ENCODE assay signal across 19 cellular contexts in genomic region chr14:34072921-34073320, GRCh38.
DNase-seq lines count a peak whose midpoint lies in the region; ATAC-seq, FAIRE-seq and TF ChIP-seq lines count a peak whose summit lies in the region.
"Had no signal": no experiment of that assay in that cellular context is flagged by ENCODE, and none has a peak within 500 bp of the region (broad histone marks: within the 10 kb centered on the region; RNA-seq: fewer than 3 reads in every experiment).

No MANE protein-coding gene starts in this region.

- H3K27ac ChIP-seq in MM.1S (ENCODE audit: low read length) = no peak overlapping the region
- H3K27ac ChIP-seq: 22Rv1, BLaER1, SJSA1 had no signal

- no peaks in the 10 kb centered on the region for H4K20me1 ChIP-seq in MM.1S (ENCODE audit: insufficient read depth, low read length)
- H4K20me1 ChIP-seq: BLaER1 had no signal

- peak; percentile 57 for ATAC-seq in GM21390 (IDR thresholded peaks at IDR 0.05; ENCODE audit: unreplicated experiment)
- ATAC-seq in HG02885 (IDR thresholded peaks at IDR 0.05; ENCODE audit: poor library complexity, unreplicated experiment) = peak; percentile 72
- ATAC-seq in HG03571 (IDR thresholded peaks at IDR 0.05; ENCODE audit: unreplicated experiment) = peak; percentile 50
- no peak for ATAC-seq in left ventricle myocardium superior
- ATAC-seq: HCT116, PC-3 had no signal

- H3K4me3 ChIP-seq in MM.1S (ENCODE audit: low read length) = no peak overlapping the region
- no peak overlapping the region for H3K4me3 ChIP-seq in HAP-1
- H3K4me3 ChIP-seq: BLaER1, SJSA1 had no signal

- DNase-seq in CD1c-positive myeloid dendritic cell (ENCODE audit: extremely low spot score) (peak; percentile 56), MM.1S (no peak), frontal cortex (ENCODE audit: low spot score in 2 of 2) (no peak), HAP-1 (ENCODE audit: low spot score in 2 of 2) (no peak), left ventricle myocardium superior (no peak)
- DNase-seq: COR-L47; NCI-H1436; NCI-H2081; NCI-H526 treated with DMSO at 0.1 percent for 48 hours; NK-92 treated with Interleukin-12 subunit alpha and Interleukin-12 subunit beta, amount 100 ng/mL, for 24 hours; PC-3; SW 1271 had no signal

- no peak overlapping the region for H3K4me2 ChIP-seq in MM.1S (ENCODE audit: low read depth, low read length)
- H3K4me2 ChIP-seq: BLaER1 had no signal

- no peak overlapping the region for H3K9ac ChIP-seq in MM.1S (ENCODE audit: low read length)
- H3K9ac ChIP-seq: BLaER1 had no signal

- FAIRE-seq in frontal cortex (lab: Jason Lieb, UNC) = no peak

- TF ChIP-seq CTCF in MM.1S (IDR thresholded peaks at IDR 0.05; ENCODE audit: low read length) = no peak

- no peaks in the 10 kb centered on the region for H3K27me3 ChIP-seq in MM.1S (replicated peaks; ENCODE audit: insufficient read depth, low read length)
- H3K27me3 ChIP-seq in HAP-1 (ENCODE audit: low read depth) = no peaks in the 10 kb centered on the region
- H3K27me3 ChIP-seq: BLaER1, SJSA1 had no signal

- H3K9me3 ChIP-seq in MM.1S (replicated peaks; ENCODE audit: insufficient read depth, low read length) (no peaks in the 10 kb centered on the region), HAP-1 (peaks cover 8% of the 10 kb centered on the region)
- H3K9me3 ChIP-seq: SJSA1 had no signal

- no peaks in the 10 kb centered on the region for H3K79me2 ChIP-seq in MM.1S (ENCODE audit: low read length)

- H2AFZ ChIP-seq in MM.1S (ENCODE audit: low read length) = no peak overlapping the region

- H3K36me3 ChIP-seq in MM.1S (replicated peaks; ENCODE audit: insufficient read depth, low read length) (no peaks in the 10 kb centered on the region), HAP-1 (replicated peaks) (no peaks in the 10 kb centered on the region)
- H3K36me3 ChIP-seq: BLaER1, SJSA1 had no signal

- intact Hi-C loops in left ventricle myocardium superior (cut with micrococcal nuclease) = no loop called here

- H3K9me2 ChIP-seq in MM.1S (replicated peaks; ENCODE audit: insufficient read depth, low read length) = no peaks in the 10 kb centered on the region

- in situ Hi-C loops in HAP-1 (cut with MboI; ENCODE audit: low sequenced_read_pairs) = no loop called here

- no peaks in the 10 kb centered on the region for H3K4me1 ChIP-seq in MM.1S (ENCODE audit: low read length)
- no peaks in the 10 kb centered on the region for H3K4me1 ChIP-seq in HAP-1
- H3K4me1 ChIP-seq: SJSA1 had no signal

- H3F3A ChIP-seq in MM.1S (ENCODE audit: insufficient read depth, low read length) = no peaks in the 10 kb centered on the region
